In genomic region chr2:85216051-85216431, GRCh38 we compare ENCODE assay signal across 13 cellular contexts.
DNase-seq lines count a peak whose midpoint lies in the region; ATAC-seq and TF ChIP-seq lines count a peak whose summit lies in the region.
"Had no signal": no experiment of that assay in that cellular context is flagged by ENCODE, and none has a peak within 500 bp of the region (broad histone marks: within the 10 kb centered on the region; RNA-seq: fewer than 3 reads in every experiment).

No MANE protein-coding gene starts in this region.

- POLR2A ChIA-PET in A673 (lab: Charles Lee; ENCODE audit: low non-redundant PET): no interaction called here

- H3K9me3 ChIP-seq in A673 (ENCODE audit: low read depth, low read length, poor library complexity, severe bottlenecking) (no peaks in the 10 kb centered on the region), SJSA1 (replicated peaks) (no peaks in the 10 kb centered on the region), esophagus muscularis mucosa (no peaks in the 10 kb centered on the region)
- H3K9me3 ChIP-seq: Peyer's patch, upper lobe of left lung had no signal

- H3K4me3 ChIP-seq in A673 (ENCODE audit: low read depth, low read length, poor library complexity, severe bottlenecking): peak overlapping the region; percentile 32
- no peak overlapping the region for H3K4me3 ChIP-seq in SJSA1
- peak overlapping the region; percentile 6 to 31 (median 16) for H3K4me3 ChIP-seq in esophagus muscularis mucosa
- H3K4me3 ChIP-seq: Peyer's patch, upper lobe of left lung had no signal

- TF ChIP-seq EP300 in esophagus muscularis mucosa (IDR thresholded peaks at IDR 0.05): no peak

- H3K27ac ChIP-seq in A673 (ENCODE audit: low read depth, low read length, poor library complexity, severe bottlenecking) (peak overlapping the region; percentile 98), SJSA1 (peak overlapping the region; percentile 40), esophagus muscularis mucosa (replicated peaks in 1 of 4) (peak overlapping the region; percentile 73 to 84 (median 80))

- CTCF ChIA-PET in A673 (lab: Charles Lee): interaction anchor here (0.9 to 1.4 kb wide), 2 partner anchors 30 to 83 kb away, joined by 3 to 16 read pairs; partner anchors contain the start of gene TCF7L1

- H3K27me3 ChIP-seq in A673 (replicated peaks; ENCODE audit: insufficient read depth, low read depth, low read length, poor library complexity) (no peaks in the 10 kb centered on the region), SJSA1 (replicated peaks) (no peaks in the 10 kb centered on the region), esophagus muscularis mucosa (no peaks in the 10 kb centered on the region)
- H3K27me3 ChIP-seq: Peyer's patch, upper lobe of left lung had no signal

- DNase-seq in A673 (ENCODE audit: low spot score) (peak; percentile 96), SJSA1 (ENCODE audit: low read depth in 1 of 2, low spot score in 2 of 2) (no peak), esophagus muscularis mucosa (ENCODE audit: extremely low spot score) (no peak), nucleus accumbens (lab: John Stamatoyannopoulos, UW) (peak in 42 of 56 donors; percentile 17 to 80 (median 54)), mucosa of gallbladder (ENCODE audit: low spot score) (no peak), HuH-7 (ENCODE audit: low spot score) (no peak)
- DNase-seq: activated B cell treated with CpG ODN at 0.5 μM for 24 hours; NCI-H1105; stimulated activated CD4-positive, alpha-beta T cell treated with anti-CD3 and anti-CD28 coated beads, Interleukin-4, amount 100 ng/mL, for 24 hours; upper lobe of left lung had no signal

- TF ChIP-seq CTCF in A673 (conservative IDR thresholded peaks at IDR 0.05; ENCODE audit: low read depth, low read length) (no peak), esophagus muscularis mucosa (IDR thresholded peaks at IDR 0.05) (no peak)

- 29% methylated on average over 9 of the region's 9 CpGs for WGBS in esophagus muscularis mucosa

- TF ChIP-seq POLR2A in esophagus muscularis mucosa (IDR thresholded peaks at IDR 0.05; ENCODE audit: low read depth): no peak

- no TSS peak for BruUV-seq in A673 (replicated peaks; lab: Mats Ljungman, UMichigan)

- ATAC-seq in GM19035 (IDR thresholded peaks at IDR 0.05; ENCODE audit: unreplicated experiment) (no peak), GM21825 (IDR thresholded peaks at IDR 0.05; ENCODE audit: unreplicated experiment) (no peak)

- H3K36me3 ChIP-seq in A673 (ENCODE audit: insufficient read depth, low read length, poor library complexity, severe bottlenecking) (no peaks in the 10 kb centered on the region), SJSA1 (no peaks in the 10 kb centered on the region), esophagus muscularis mucosa (no peaks in the 10 kb centered on the region)
- H3K36me3 ChIP-seq: Peyer's patch, upper lobe of left lung had no signal

- intact Hi-C loops in A673 (cut with micrococcal nuclease; ENCODE audit: unreplicated experiment): no loop called here
- intact Hi-C loops in esophagus muscularis mucosa (cut with DNase I): no loop called here

- H3K4me1 ChIP-seq in A673 (ENCODE audit: insufficient read depth, low read length, poor library complexity, severe bottlenecking) (peaks cover 48% of the 10 kb centered on the region), SJSA1 (replicated peaks) (peaks cover 24% of the 10 kb centered on the region), esophagus muscularis mucosa (peaks cover 41 to 67% (median 62%) of the 10 kb centered on the region in 4 donors)

Comparison
In these comparisons a context has a peak if more than half of its experiments do, and no peak if none do; other contexts are left out.
1. DNase-seq: peak in A673 (single experiment) and nucleus accumbens (42 of 56); none in SJSA1 (0 of 2), esophagus muscularis mucosa (single experiment), mucosa of gallbladder (single experiment) and HuH-7 (single experiment).
2. H3K27ac ChIP-seq: peak in every context shown above with its lines; median percentile 98 in A673; 80 in esophagus muscularis mucosa; 40 in SJSA1.